13 cellular contexts compared by ENCODE assay signal in genomic region chr2:154439156-154439555, GRCh38.
DNase-seq lines count a peak whose midpoint lies in the region; ATAC-seq and TF ChIP-seq lines count a peak whose summit lies in the region.
"Had no signal": no experiment of that assay in that cellular context is flagged by ENCODE, and none has a peak within 500 bp of the region (broad histone marks: within the 10 kb centered on the region; RNA-seq: fewer than 3 reads in every experiment).

No MANE protein-coding gene starts in this region.

- H3K27ac Mint-ChIP-seq in Calu3 (ENCODE audit: unreplicated experiment), result no peak overlapping the region
- H3K27ac Mint-ChIP-seq: activated CD4-positive, alpha-beta memory T cell treated with anti-CD3 and anti-CD28 coated beads, Interleukin-2, amount 10 ng/mL, durations not matched to agents 7 days and 5 days; activated naive CD4-positive, alpha-beta T cell treated with anti-CD3 and anti-CD28 coated beads, Interleukin-2, amount 50 U/mL, for 24 hours; natural killer cell had no signal

- H3K9me3 Mint-ChIP-seq in Calu3 (ENCODE audit: low read depth, unreplicated experiment), result no peaks in the 10 kb centered on the region
- H3K9me3 Mint-ChIP-seq: activated CD4-positive, alpha-beta memory T cell treated with anti-CD3 and anti-CD28 coated beads, Interleukin-2, amount 10 ng/mL, durations not matched to agents 7 days and 5 days; activated naive CD4-positive, alpha-beta T cell treated with anti-CD3 and anti-CD28 coated beads, Interleukin-2, amount 50 U/mL, for 24 hours had no signal

- no peak overlapping the region for H3K4me3 Mint-ChIP-seq in Calu3 (ENCODE audit: low read depth, unreplicated experiment)
- H3K4me3 Mint-ChIP-seq: activated CD4-positive, alpha-beta memory T cell treated with anti-CD3 and anti-CD28 coated beads, Interleukin-2, amount 10 ng/mL, durations not matched to agents 7 days and 5 days; activated naive CD4-positive, alpha-beta T cell treated with anti-CD3 and anti-CD28 coated beads, Interleukin-2, amount 50 U/mL, for 24 hours; natural killer cell had no signal

- ATAC-seq in psoas muscle (no peak), GM21526 (IDR thresholded peaks at IDR 0.05; ENCODE audit: low FRiP score, unreplicated experiment) (no peak)
- ATAC-seq in activated CD4-positive, CD25-positive, alpha-beta regulatory T cell treated with anti-CD3 and anti-CD28 coated beads, Interleukin-2, amount 50 U/mL, for 24 hours, result no peak
- ATAC-seq: natural killer cell had no signal

- no TSS peak for BruUV-seq in Calu3 (replicated peaks; lab: Mats Ljungman, UMichigan)

- H3K4me3 ChIP-seq in epithelial cell of esophagus (ENCODE audit: low read length), result no peak overlapping the region
- H3K4me3 ChIP-seq in psoas muscle, result no peak overlapping the region

- no peaks in the 10 kb centered on the region for H3K9me3 ChIP-seq in psoas muscle

- TF ChIP-seq CTCF in epithelial cell of esophagus (IDR thresholded peaks at IDR 0.05; ENCODE audit: insufficient read depth, low read depth, low read length, missing control alignments) (peak; percentile 13), psoas muscle (IDR thresholded peaks at IDR 0.05) (peak; percentile 10), Calu3 (IDR thresholded peaks at IDR 0.05; ENCODE audit: unreplicated experiment) (no peak)

- H3K36me3 Mint-ChIP-seq in Calu3 (ENCODE audit: insufficient read depth, unreplicated experiment), result no peaks in the 10 kb centered on the region
- H3K36me3 Mint-ChIP-seq: activated naive CD4-positive, alpha-beta T cell treated with anti-CD3 and anti-CD28 coated beads, Interleukin-2, amount 50 U/mL, for 24 hours; natural killer cell had no signal

- no peaks in the 10 kb centered on the region for H3K27me3 Mint-ChIP-seq in Calu3 (ENCODE audit: unreplicated experiment)
- H3K27me3 Mint-ChIP-seq: activated CD4-positive, alpha-beta memory T cell treated with anti-CD3 and anti-CD28 coated beads, Interleukin-2, amount 10 ng/mL, durations not matched to agents 7 days and 5 days; activated naive CD4-positive, alpha-beta T cell treated with anti-CD3 and anti-CD28 coated beads, Interleukin-2, amount 50 U/mL, for 24 hours had no signal

- CTCF ChIA-PET in Calu3 (lab: Charles Lee), result interaction anchor here (0.8 to 1.2 kb wide), 3 partner anchors 11 to 871 kb away, joined by 3 to 8 read pairs (median 6); no protein-coding TSS in a partner anchor

- H3K27ac ChIP-seq in psoas muscle, result no peak overlapping the region

- intact Hi-C loops in psoas muscle (cut with DNase I) (no loop called here), Calu3 (cut with micrococcal nuclease; ENCODE audit: unreplicated experiment) (loop anchor here (2.0 kb wide), 2 partner anchors 784 to 872 kb away; no protein-coding TSS in a partner anchor)

- DNase-seq in NCI-H345 (lab: John Stamatoyannopoulos, UW) (peak; percentile 0), NCI-H345 treated with DMSO at 0.1 percent for 48 hours (lab: John Stamatoyannopoulos, UW; ENCODE audit: unreplicated experiment) (no peak), NCI-H2227 treated with DMSO at 0.1 percent for 48 hours (lab: John Stamatoyannopoulos, UW) (peak; percentile 39), epithelial cell of esophagus (ENCODE audit: low read depth) (no peak), psoas muscle (no peak), Calu3 (no peak)
- DNase-seq: activated CD4-positive, alpha-beta memory T cell treated with anti-CD3 and anti-CD28 coated beads, Interleukin-2, amount 10 ng/mL, durations not matched to agents 7 days and 5 days; natural killer cell; NCI-H226; SW 1271 had no signal

- H3K27me3 ChIP-seq in psoas muscle (ENCODE audit: insufficient read depth in 3 of 3, low read length in 2 of 3), result no peaks in the 10 kb centered on the region

- no peaks in the 10 kb centered on the region for H3K36me3 ChIP-seq in psoas muscle (ENCODE audit: insufficient read depth in 1 of 2, low read depth in 1 of 2)

- no peaks in the 10 kb centered on the region for H3K4me1 ChIP-seq in psoas muscle

- H3K4me1 Mint-ChIP-seq in Calu3 (ENCODE audit: low read depth, unreplicated experiment), result no peaks in the 10 kb centered on the region
- H3K4me1 Mint-ChIP-seq: activated CD4-positive, alpha-beta memory T cell treated with anti-CD3 and anti-CD28 coated beads, Interleukin-2, amount 10 ng/mL, durations not matched to agents 7 days and 5 days; activated naive CD4-positive, alpha-beta T cell treated with anti-CD3 and anti-CD28 coated beads, Interleukin-2, amount 50 U/mL, for 24 hours; natural killer cell had no signal

- 27 to 38% (median 37%) methylated on average over 2 of the region's 2 CpGs for WGBS in psoas muscle, 3 donors

Comparison
In these comparisons a context has a peak if more than half of its experiments do, and no peak if none do; other contexts are left out.
1. DNase-seq: peak in NCI-H345 (single experiment) and NCI-H2227 treated with DMSO at 0.1 percent for 48 hours (single experiment); none in NCI-H345 treated with DMSO at 0.1 percent for 48 hours (single experiment), epithelial cell of esophagus (single experiment), psoas muscle (0 of 2) and Calu3 (single experiment).